ENCODE assay signal across 17 cellular contexts in genomic region chr4:139189417-139189749, GRCh38. TPM values are rescaled to one million over a fixed set of nuclear protein-coding genes. Genes with fewer than 3 reads are reported as not detected.
DNase-seq lines count a peak whose midpoint lies in the region; ATAC-seq, FAIRE-seq and TF ChIP-seq lines count a peak whose summit lies in the region.
"Had no signal": no experiment of that assay in that cellular context is flagged by ENCODE, and none has a peak within 500 bp of the region (broad histone marks: within the 10 kb centered on the region; RNA-seq: fewer than 3 reads in every experiment).

No MANE protein-coding gene starts in this region.

- H3K9me3 Mint-ChIP-seq in naive thymus-derived CD4-positive, alpha-beta T cell = no peaks in the 10 kb centered on the region
- no peaks in the 10 kb centered on the region for H3K9me3 Mint-ChIP-seq in activated T-helper 2 cell treated with anti-CD3 and anti-CD28 coated beads, Interferon-gamma antibody, Interleukin-2, Interleukin-4, amounts not matched to agents 10 μg/mL and 5 μg/mL and 100 μg/mL, durations not matched to agents 14 hours and 24 hours and 36 hours
- H3K9me3 Mint-ChIP-seq: CD4-positive, CD25-positive, alpha-beta regulatory T cell had no signal

- H3K4me2 ChIP-seq in BLaER1 (peak overlapping the region; percentile 39), K562 (ENCODE audit: insufficient read depth, low read length) (peak overlapping the region; percentile 67)
- H3K4me2 ChIP-seq: SK-N-SH had no signal

- H3K4me3 Mint-ChIP-seq in naive thymus-derived CD4-positive, alpha-beta T cell = no peak overlapping the region
- H3K4me3 Mint-ChIP-seq in activated T-helper 2 cell treated with anti-CD3 and anti-CD28 coated beads, Interferon-gamma antibody, Interleukin-2, Interleukin-4, amounts not matched to agents 10 μg/mL and 5 μg/mL and 100 μg/mL, durations not matched to agents 14 hours and 24 hours and 36 hours (ENCODE audit: low read depth) = no peak overlapping the region
- H3K4me3 Mint-ChIP-seq: CD4-positive, CD25-positive, alpha-beta regulatory T cell had no signal

- H3K4me1 ChIP-seq in BLaER1 = peaks cover 11% of the 10 kb centered on the region
- peaks cover 9% of the 10 kb centered on the region for H3K4me1 ChIP-seq in HUES48 (ENCODE audit: control insufficient read depth, insufficient read depth, low read length)
- H3K4me1 ChIP-seq in K562 (replicated peaks in 1 of 2; ENCODE audit: control insufficient read depth in 2 of 2, insufficient read depth in 2 of 2, low read length in 2 of 2) = peaks cover 9 to 15% of the 10 kb centered on the region in 2 experiments; a peak in 2 of 5 replicates
- no peaks in the 10 kb centered on the region for H3K4me1 ChIP-seq in naive thymus-derived CD4-positive, alpha-beta T cell (ENCODE audit: control insufficient read depth in 2 of 2, insufficient read depth in 2 of 2, low read length in 2 of 2)

- no peaks in the 10 kb centered on the region for H3K79me2 ChIP-seq in K562 (ENCODE audit: control insufficient read depth, insufficient read depth, low read length)

- ATAC-seq in K562 (peak; percentile 56), GM19351 (IDR thresholded peaks at IDR 0.05; ENCODE audit: unreplicated experiment) (no peak)
- peak; percentile 45 for ATAC-seq in naive thymus-derived CD4-positive, alpha-beta T cell

- no peak overlapping the region for H3K27ac Mint-ChIP-seq in naive thymus-derived CD4-positive, alpha-beta T cell
- H3K27ac Mint-ChIP-seq in activated T-helper 2 cell treated with anti-CD3 and anti-CD28 coated beads, Interferon-gamma antibody, Interleukin-2, Interleukin-4, amounts not matched to agents 10 μg/mL and 5 μg/mL and 100 μg/mL, durations not matched to agents 14 hours and 24 hours and 36 hours = no peak overlapping the region
- H3K27ac Mint-ChIP-seq: CD4-positive, CD25-positive, alpha-beta regulatory T cell had no signal

- no peaks in the 10 kb centered on the region for H3K9me1 ChIP-seq in K562 (ENCODE audit: control insufficient read depth, insufficient read depth, low read length)

- peak in 1 of 4 experiments; percentile 54 for DNase-seq in K562 (ENCODE audit: extremely low read depth in 1 of 4, low spot score in 3 of 4)
- DNase-seq in naive thymus-derived CD4-positive, alpha-beta T cell = no peak
- no peak for DNase-seq in GM12891 (ENCODE audit: insufficient read length, low spot score)
- no peak for DNase-seq in activated T-helper 2 cell treated with anti-CD3 and anti-CD28 coated beads, Interferon-gamma antibody, Interleukin-2, Interleukin-4, amounts not matched to agents 10 μg/mL and 5 μg/mL and 100 μg/mL, durations not matched to agents 14 hours and 24 hours and 36 hours (ENCODE audit: low spot score)
- no peak for DNase-seq in SIG-M5 treated with dmso at 0.1 percent for 504 hours (lab: John Stamatoyannopoulos, UW; ENCODE audit: unreplicated experiment)
- DNase-seq: Calu3; CD4-positive, CD25-positive, alpha-beta regulatory T cell; NCI-H146; NCI-H345; NCI-H526 treated with DMSO at 0.1 percent for 48 hours; PC-9; SK-N-SH had no signal

- H3K4me3 ChIP-seq in BLaER1 (no peak overlapping the region), HUES48 (ENCODE audit: low read depth, low read length) (no peak overlapping the region), K562 (no peak overlapping the region)
- H3K4me3 ChIP-seq in naive thymus-derived CD4-positive, alpha-beta T cell (ENCODE audit: low read length) = no peak overlapping the region
- H3K4me3 ChIP-seq: PC-9 had no signal

- H3K9ac ChIP-seq in BLaER1 = no peak overlapping the region
- H3K9ac ChIP-seq in HUES48 (ENCODE audit: low read depth, low read length) = no peak overlapping the region
- H3K9ac ChIP-seq in K562 (ENCODE audit: insufficient read depth in 1 of 2, low read depth in 2 of 2, low read length in 2 of 2) = peak overlapping the region in 1 of 2 experiments; percentile 62; a peak in 3 of 4 replicates
- H3K9ac ChIP-seq: SK-N-SH had no signal

- no TSS peak for BruUV-seq in K562 (replicated peaks; lab: Mats Ljungman, UMichigan)

- POLR2A ChIA-PET in K562 (lab: Yijun Ruan, JAX) = interaction anchor here (0.6 to 5.3 kb wide), 5 partner anchors 11 to 113 kb away, joined by 3 to 51 read pairs (median 3); partner anchors contain the start of gene ELF2
- POLR2A ChIA-PET in naive thymus-derived CD4-positive, alpha-beta T cell (lab: Charles Lee) = no interaction called here

- H4K20me1 ChIP-seq in BLaER1 (no peaks in the 10 kb centered on the region), K562 (replicated peaks; ENCODE audit: control insufficient read depth, insufficient read depth, low read length) (no peaks in the 10 kb centered on the region)

- intact Hi-C loops in K562 (cut with micrococcal nuclease) = loop anchor here (10.0 kb wide), 1 partner anchor 465 kb away; no protein-coding TSS in a partner anchor
- intact Hi-C loops in naive thymus-derived CD4-positive, alpha-beta T cell (cut with micrococcal nuclease) = no loop called here
- intact Hi-C loops in activated T-helper 2 cell treated with anti-CD3 and anti-CD28 coated beads, Interferon-gamma antibody, Interleukin-2, Interleukin-4, amounts not matched to agents 10 μg/mL and 5 μg/mL and 100 μg/mL, durations not matched to agents 14 hours and 24 hours and 36 hours (cut with micrococcal nuclease) = no loop called here

- in situ Hi-C loops in K562 (cut with MboI) = no loop called here

- peak overlapping the region; percentile 86 for H2AFZ ChIP-seq in K562 (ENCODE audit: low read depth, low read length)
- H2AFZ ChIP-seq: PC-9 had no signal

- CTCF ChIA-PET in K562 (lab: Yijun Ruan, JAX; ENCODE audit: low intra/inter-chr PET ratio) = no interaction called here
- CTCF ChIA-PET in naive thymus-derived CD4-positive, alpha-beta T cell (lab: Charles Lee) = no interaction called here

- no peaks in the 10 kb centered on the region for H3K36me3 ChIP-seq in BLaER1
- no peaks in the 10 kb centered on the region for H3K36me3 ChIP-seq in HUES48 (ENCODE audit: control insufficient read depth, insufficient read depth, low read length)
- H3K36me3 ChIP-seq in K562 (ENCODE audit: control insufficient read depth, insufficient read depth, low read length) = no peaks in the 10 kb centered on the region
- no peaks in the 10 kb centered on the region for H3K36me3 ChIP-seq in naive thymus-derived CD4-positive, alpha-beta T cell (ENCODE audit: control insufficient read depth in 2 of 3, insufficient read depth in 3 of 3, low read length in 3 of 3)

- H3K36me3 Mint-ChIP-seq in naive thymus-derived CD4-positive, alpha-beta T cell = no peaks in the 10 kb centered on the region
- no peaks in the 10 kb centered on the region for H3K36me3 Mint-ChIP-seq in activated T-helper 2 cell treated with anti-CD3 and anti-CD28 coated beads, Interferon-gamma antibody, Interleukin-2, Interleukin-4, amounts not matched to agents 10 μg/mL and 5 μg/mL and 100 μg/mL, durations not matched to agents 14 hours and 24 hours and 36 hours (ENCODE audit: low read depth)
- H3K36me3 Mint-ChIP-seq: CD4-positive, CD25-positive, alpha-beta regulatory T cell had no signal

- H3K27ac ChIP-seq in BLaER1 = no peak overlapping the region
- H3K27ac ChIP-seq in HUES48 (ENCODE audit: low read depth, low read length) = peak overlapping the region; percentile 42
- H3K27ac ChIP-seq in K562 (ENCODE audit: extremely low read depth, low read depth, low read length) = peak overlapping the region; percentile 71
- no peak overlapping the region for H3K27ac ChIP-seq in naive thymus-derived CD4-positive, alpha-beta T cell (ENCODE audit: low read depth, low read length)
- H3K27ac ChIP-seq: PC-9 had no signal

- H3K4me1 Mint-ChIP-seq in naive thymus-derived CD4-positive, alpha-beta T cell = peaks cover 0 to 5% (median 0%) of the 10 kb centered on the region in 7 donors
- H3K4me1 Mint-ChIP-seq in activated T-helper 2 cell treated with anti-CD3 and anti-CD28 coated beads, Interferon-gamma antibody, Interleukin-2, Interleukin-4, amounts not matched to agents 10 μg/mL and 5 μg/mL and 100 μg/mL, durations not matched to agents 14 hours and 24 hours and 36 hours (ENCODE audit: low read depth) = no peaks in the 10 kb centered on the region

- FAIRE-seq in K562 (lab: Jason Lieb, UNC) (no peak), GM12891 (lab: Jason Lieb, UNC) (no peak)
- FAIRE-seq: A204.1, GM19239 had no signal

- no peak for TF ChIP-seq POLR2A in K562 (conservative IDR thresholded peaks at IDR 0.05)
- TF ChIP-seq POLR2A in GM12891 (IDR thresholded peaks at IDR 0.05; ENCODE audit: low read depth, low read length) = no peak

- H3K27me3 ChIP-seq in BLaER1 (no peaks in the 10 kb centered on the region), HUES48 (ENCODE audit: control insufficient read depth, insufficient read depth, low read length) (no peaks in the 10 kb centered on the region), K562 (ENCODE audit: control insufficient read depth in 2 of 2, insufficient read depth in 2 of 2, low read length in 2 of 2) (no peaks in the 10 kb centered on the region)
- no peaks in the 10 kb centered on the region for H3K27me3 ChIP-seq in naive thymus-derived CD4-positive, alpha-beta T cell (ENCODE audit: control insufficient read depth in 2 of 2, insufficient read depth in 2 of 2, low read length in 2 of 2)

- H3K9me3 ChIP-seq in BLaER1 (no peaks in the 10 kb centered on the region), HUES48 (ENCODE audit: control insufficient read depth, insufficient read depth, low read length) (no peaks in the 10 kb centered on the region), K562 (replicated peaks; ENCODE audit: control insufficient read depth, insufficient read depth, low read depth, low read length) (no peaks in the 10 kb centered on the region; the same call in 1 of the 2 replicates)
- no peaks in the 10 kb centered on the region for H3K9me3 ChIP-seq in naive thymus-derived CD4-positive, alpha-beta T cell (ENCODE audit: control insufficient read depth in 2 of 3, low read length in 3 of 3)
- H3K9me3 ChIP-seq: SK-N-SH had no signal

- peaks cover 0 to 6% (median 3%) of the 10 kb centered on the region in 5 donors for H3K27me3 Mint-ChIP-seq in naive thymus-derived CD4-positive, alpha-beta T cell
- H3K27me3 Mint-ChIP-seq in activated T-helper 2 cell treated with anti-CD3 and anti-CD28 coated beads, Interferon-gamma antibody, Interleukin-2, Interleukin-4, amounts not matched to agents 10 μg/mL and 5 μg/mL and 100 μg/mL, durations not matched to agents 14 hours and 24 hours and 36 hours (ENCODE audit: low read depth) = peaks cover 1% of the 10 kb centered on the region

- TF ChIP-seq RAD21 in K562 (CRISPR knock-in tag; conservative IDR thresholded peaks at IDR 0.05 in 1 of 2, IDR thresholded peaks at IDR 0.05 in 1 of 2) = no peak

- WGBS in K562 (ENCODE audit: insufficient coverage, low coverage, missing lambda C conversion rate) = 41% methylated on average over 2 of the region's 2 CpGs

- no peak for TF ChIP-seq CTCF in K562 (IDR thresholded peaks at IDR 0.05 in 2 of 3, conservative IDR thresholded peaks at IDR 0.05 in 1 of 3; ENCODE audit: insufficient read depth in 2 of 3, low read depth in 1 of 3, low read length in 3 of 3)

- TF ChIP-seq EP300 in K562 (IDR thresholded peaks at IDR 0.05; ENCODE audit: low read length) = no peak

RNA-seq across cellular contexts. Expression of gene ELF2, which starts 12.4 kb away (rescaled TPM):
- total RNA-seq in K562 (2011; cell fraction: chromatin; rRNA removed; ENCODE audit: low replicate concordance) = 57.5 and 146 TPM in 2 replicates
- 30.2 and 35.3 TPM in 2 replicates for total RNA-seq in K562 (2011; cell fraction: nucleolus; rRNA removed)
- total RNA-seq in K562 (2011; cell fraction: nucleoplasm; rRNA removed) = 66.7 and 117 TPM in 2 replicates
- total RNA-seq in K562 (2014; rRNA removed) = 29.7 TPM in 2 replicates
- total RNA-seq in K562 (2014; rRNA removed; fragmentation: Illumina TruSeq; extraction: Trizol) = 58.7 and 71.2 TPM in 2 replicates
- total RNA-seq in K562 (2015; rRNA removed; fragmentation: Illumina TruSeq; extraction: Trizol) = 47.5 and 51.3 TPM in 2 replicates
- 43.4 and 43.5 TPM in 2 replicates for total RNA-seq in K562 (2021)
- 48.7 and 54.3 TPM in 2 replicates for polyA plus RNA-seq in K562 (2011; rRNA removed)
- 22.0 and 25.1 TPM in 2 replicates for polyA plus RNA-seq in K562 (2011; cell fraction: cytosol; rRNA removed)
- 34.1 and 37.9 TPM in 2 replicates for polyA plus RNA-seq in K562 (2011; cell fraction: nucleus; rRNA removed)
- polyA plus RNA-seq in K562 (2012) = 25.8 and 27.5 TPM in 2 replicates
- 37.9 and 41.6 TPM in 2 replicates for polyA plus RNA-seq in K562 (2014; fragmentation: Illumina TruSeq; extraction: Trizol)
- 10 to 100 TPM in 1 of 2 experiments, 1 to 10 TPM in 1; 9.4 to 18.0 TPM for polyA plus RNA-seq in K562 (2014; fragmentation: Nextera tagmentation; extraction: Ambion mirVana)
- 29.1 and 30.3 TPM in 2 replicates for polyA plus RNA-seq in K562 (2014; rRNA removed)
- polyA minus RNA-seq in K562 (2011; rRNA and poly(A)+ RNA removed) = 80.9 and 88.5 TPM in 2 replicates
- 32.9 and 33.7 TPM in 2 replicates for polyA minus RNA-seq in K562 (2011; cell fraction: cytosol; rRNA and poly(A)+ RNA removed)
- polyA minus RNA-seq in K562 (2011; cell fraction: nucleus; rRNA and poly(A)+ RNA removed) = 28.0 and 46.7 TPM in 2 replicates
- 10 to 100 TPM; 40.1 to 88.2 (median 76.2) TPM for total RNA-seq in naive thymus-derived CD4-positive, alpha-beta T cell
- 10 to 100 TPM; 30.6 to 36.5 TPM for polyA plus RNA-seq in naive thymus-derived CD4-positive, alpha-beta T cell
- 15.5 TPM for polyA plus RNA-seq in GM12891 (2012; ENCODE audit: low read depth, missing spikeins)
- 30.5 and 31.2 TPM in 2 replicates for total RNA-seq in activated T-helper 2 cell treated with anti-CD3 and anti-CD28 coated beads, Interferon-gamma antibody, Interleukin-2, Interleukin-4, amounts not matched to agents 10 μg/mL and 5 μg/mL and 100 μg/mL, durations not matched to agents 14 hours and 24 hours and 36 hours

Comparison
In these comparisons a context has a peak if more than half of its experiments do, and no peak if none do; other contexts are left out.
1. H3K27ac ChIP-seq: peak in HUES48 (single experiment) and K562 (single experiment); none in BLaER1 (single experiment) and naive thymus-derived CD4-positive, alpha-beta T cell (single experiment).